ENCODE assay signal across 3 cellular contexts in genomic region chr7:76241141-76241540, GRCh38.
"Had no signal": no experiment of that assay in that cellular context is flagged by ENCODE, and none has a peak within 500 bp of the region (broad histone marks: within the 10 kb centered on the region; RNA-seq: fewer than 3 reads in every experiment).

No MANE protein-coding gene starts in this region.

- H3K4me3 ChIP-seq: GM12878 had no signal

- ATAC-seq: GM12878 had no signal

- DNase-seq: GDM1, GF-D8 had no signal
